In genomic region chr20:17873410-17874270, GRCh38 we compare ENCODE assay signal across 9 cellular contexts.
DNase-seq lines count a peak whose midpoint lies in the region; ATAC-seq and TF ChIP-seq lines count a peak whose summit lies in the region.
"Had no signal": no experiment of that assay in that cellular context is flagged by ENCODE, and none has a peak within 500 bp of the region (broad histone marks: within the 10 kb centered on the region; RNA-seq: fewer than 3 reads in every experiment).

No MANE protein-coding gene starts in this region.

- no peak overlapping the region for H3K4me3 Mint-ChIP-seq in CD8-positive, alpha-beta memory T cell
- H3K4me3 Mint-ChIP-seq: T-cell had no signal

- H3K9me3 ChIP-seq in psoas muscle: no peaks in the 10 kb centered on the region
- no peaks in the 10 kb centered on the region for H3K9me3 ChIP-seq in CD8-positive, alpha-beta memory T cell (ENCODE audit: low read length)

- no peaks in the 10 kb centered on the region for H3K36me3 ChIP-seq in psoas muscle (ENCODE audit: insufficient read depth in 1 of 2, low read depth in 1 of 2)
- no peaks in the 10 kb centered on the region for H3K36me3 ChIP-seq in CD8-positive, alpha-beta memory T cell (ENCODE audit: insufficient read depth, low read length)

- H3K4me1 ChIP-seq in psoas muscle: no peaks in the 10 kb centered on the region
- peaks cover 4% of the 10 kb centered on the region for H3K4me1 ChIP-seq in CD8-positive, alpha-beta memory T cell (ENCODE audit: insufficient read depth, low read length)

- H3K27ac ChIP-seq in psoas muscle: no peak overlapping the region
- no peak overlapping the region for H3K27ac ChIP-seq in CD8-positive, alpha-beta memory T cell (ENCODE audit: low read depth, low read length)

- no peaks in the 10 kb centered on the region for H3K36me3 Mint-ChIP-seq in CD8-positive, alpha-beta memory T cell
- H3K36me3 Mint-ChIP-seq: T-cell had no signal

- H3K9me3 Mint-ChIP-seq in CD8-positive, alpha-beta memory T cell: no peaks in the 10 kb centered on the region
- H3K9me3 Mint-ChIP-seq: T-cell had no signal

- WGBS in psoas muscle, 3 donors: 45 to 48% (median 48%) methylated on average over 13 to 14 of the region's 14 CpGs

- H3K27ac Mint-ChIP-seq in CD8-positive, alpha-beta memory T cell: no peak overlapping the region
- H3K27ac Mint-ChIP-seq: T-cell had no signal

- DNase-seq in NCI-H1417 (lab: John Stamatoyannopoulos, UW) (peak; percentile 33 to 56 (median 39)), NCI-H1417 treated with DMSO at 0.1 percent for 48 hours (lab: John Stamatoyannopoulos, UW) (no peak), RPMI7951 (ENCODE audit: low read depth) (peak; percentile 98), fibroblast of pulmonary artery (ENCODE audit: low read depth) (peak; percentile 93), psoas muscle (peak; percentile 89 to 91), GM20000 (ENCODE audit: low spot score) (no peak), GM10266 (ENCODE audit: extremely low spot score) (no peak)
- no peak for DNase-seq in CD8-positive, alpha-beta memory T cell
- DNase-seq: T-cell had no signal

- TF ChIP-seq CTCF in fibroblast of pulmonary artery (IDR thresholded peaks at IDR 0.05; ENCODE audit: low read length, missing control alignments): no peak
- no peak for TF ChIP-seq CTCF in psoas muscle (IDR thresholded peaks at IDR 0.05)
- no peak for TF ChIP-seq CTCF in GM20000 (IDR thresholded peaks at IDR 0.05; ENCODE audit: extremely low read depth, missing control alignments)
- TF ChIP-seq CTCF in GM10266 (IDR thresholded peaks at IDR 0.05; ENCODE audit: control insufficient read depth, insufficient read depth, low read depth, missing control alignments): no peak

- peaks cover 11 to 18% (median 18%) of the 10 kb centered on the region in 3 donors for H3K4me1 Mint-ChIP-seq in CD8-positive, alpha-beta memory T cell

- POLR2A ChIA-PET in CD8-positive, alpha-beta memory T cell (lab: Charles Lee): no interaction called here

- peak; percentile 34 to 75 (median 67) for ATAC-seq in psoas muscle

- H3K27me3 ChIP-seq in psoas muscle (ENCODE audit: insufficient read depth in 3 of 3, low read length in 2 of 3): peaks cover 0 to 16% (median 0%) of the 10 kb centered on the region in 3 donors
- no peaks in the 10 kb centered on the region for H3K27me3 ChIP-seq in CD8-positive, alpha-beta memory T cell (ENCODE audit: insufficient read depth, low read length, poor library complexity, severe bottlenecking)

- no peak overlapping the region for H3K4me3 ChIP-seq in fibroblast of pulmonary artery (replicated peaks; ENCODE audit: low read depth, low read length)
- no peak overlapping the region for H3K4me3 ChIP-seq in psoas muscle
- H3K4me3 ChIP-seq in CD8-positive, alpha-beta memory T cell (ENCODE audit: low read length): no peak overlapping the region

- intact Hi-C loops in psoas muscle (cut with DNase I): no loop called here

- CTCF ChIA-PET in CD8-positive, alpha-beta memory T cell (lab: Charles Lee): no interaction called here

- H3K27me3 Mint-ChIP-seq in CD8-positive, alpha-beta memory T cell: peaks cover 1 to 23% of the 10 kb centered on the region in 2 donors

Comparison
In these comparisons a context has a peak if more than half of its experiments do, and no peak if none do; other contexts are left out.
1. DNase-seq: peak in NCI-H1417 (3 of 3), RPMI7951 (single experiment), fibroblast of pulmonary artery (single experiment) and psoas muscle (2 of 2); none in NCI-H1417 treated with DMSO at 0.1 percent for 48 hours (single experiment), GM20000 (single experiment), GM10266 (single experiment) and CD8-positive, alpha-beta memory T cell (0 of 5).